In genomic region chr4:122832732-122833131, GRCh38 we compare ENCODE assay signal across 1 cellular context.
TF ChIP-seq lines count a peak whose summit lies in the region.

No MANE protein-coding gene starts in this region.

TF ChIP-seq in H1, 55 proteins besides CTCF, POLR2A, EP300 and RAD21:
- TF ChIP-seq BCL11A (IDR thresholded peaks at IDR 0.05; ENCODE audit: low read depth in 2 of 2, low read length in 2 of 2) (no peak), POLR2AphosphoS5 (IDR thresholded peaks at IDR 0.05; ENCODE audit: low read depth, low read length) (0 out of 2 replicates have a peak, but pooled peaks have one; percentile 68), CHD2 (IDR thresholded peaks at IDR 0.05; ENCODE audit: low read length) (no peak)
TF ChIP-seq in H1: peak in this region for 1.
